ENCODE assay signal across 8 cellular contexts in the genomic region with DNA sequence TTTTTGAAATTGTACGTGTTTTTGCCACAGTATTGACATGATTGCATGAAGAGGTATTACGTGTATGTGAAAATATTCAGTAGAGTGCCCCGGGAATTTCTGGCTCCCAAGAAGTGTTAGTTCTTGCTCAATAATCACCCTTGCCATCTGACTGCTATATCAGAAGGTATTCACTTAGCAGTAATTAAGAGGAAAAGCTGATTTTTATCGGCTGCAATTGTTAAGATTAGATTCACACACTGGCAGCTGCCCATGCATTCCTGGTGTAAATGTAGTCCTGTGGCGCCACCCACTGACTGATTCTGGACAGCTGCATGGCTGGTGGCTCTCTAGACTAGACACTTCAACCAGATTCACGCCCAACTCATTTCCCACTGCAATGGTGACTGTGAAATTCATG.
DNase-seq lines count a peak whose midpoint lies in the region; ATAC-seq and TF ChIP-seq lines count a peak whose summit lies in the region.

No MANE protein-coding gene starts in this region.

- H3K36me3 ChIP-seq in upper lobe of left lung: no peaks in the 10 kb centered on the region

- no peak for TF ChIP-seq POLR2A in upper lobe of left lung (IDR thresholded peaks at IDR 0.05)

- peak overlapping the region; percentile 52 to 67 (median 60) for H3K27ac ChIP-seq in upper lobe of left lung

- peaks cover 0 to 3% (median 0%) of the 10 kb centered on the region in 4 donors for H3K4me1 ChIP-seq in upper lobe of left lung

- TF ChIP-seq CTCF in upper lobe of left lung (IDR thresholded peaks at IDR 0.05): peak; percentile 23 to 72 (median 52)

- ATAC-seq in upper lobe of left lung (ENCODE audit: low FRiP score in 2 of 2) (peak; percentile 92 to 95), GM18858 (IDR thresholded peaks at IDR 0.05; ENCODE audit: unreplicated experiment) (no peak), GM21528 (IDR thresholded peaks at IDR 0.05; ENCODE audit: low FRiP score, unreplicated experiment) (no peak)

- peak in 1 of 4 donors; percentile 16 for TF ChIP-seq EP300 in upper lobe of left lung (IDR thresholded peaks at IDR 0.05)

- no peaks in the 10 kb centered on the region for H3K27me3 ChIP-seq in upper lobe of left lung

- 24 to 33% methylated on average over 6 of the region's 6 CpGs for WGBS in upper lobe of left lung, 2 donors

- DNase-seq in GM04503 (ENCODE audit: low read depth) (peak; percentile 2), NCI-H1105 treated with DMSO at 0.1 percent for 48 hours (lab: John Stamatoyannopoulos, UW) (peak; percentile 89), UCSD-AML1 (lab: John Stamatoyannopoulos, UW; ENCODE audit: unreplicated experiment) (peak; percentile 38), islet precursor cell (peak; percentile 86), upper lobe of left lung (peak in 1 of 2 donors; percentile 90)
- no peak for DNase-seq in effector CD8-positive, alpha-beta T cell (lab: John Stamatoyannopoulos, UW)

- no peaks in the 10 kb centered on the region for H3K9me3 ChIP-seq in upper lobe of left lung

- H3K4me3 ChIP-seq in upper lobe of left lung: no peak overlapping the region

Comparison
In these comparisons a context has a peak if more than half of its experiments do, and no peak if none do; other contexts are left out.
1. ATAC-seq: peak in upper lobe of left lung (2 of 2); none in GM18858 (single experiment) and GM21528 (single experiment).